Comparison of ENCODE assay signal across 8 cellular contexts in the genomic region with DNA sequence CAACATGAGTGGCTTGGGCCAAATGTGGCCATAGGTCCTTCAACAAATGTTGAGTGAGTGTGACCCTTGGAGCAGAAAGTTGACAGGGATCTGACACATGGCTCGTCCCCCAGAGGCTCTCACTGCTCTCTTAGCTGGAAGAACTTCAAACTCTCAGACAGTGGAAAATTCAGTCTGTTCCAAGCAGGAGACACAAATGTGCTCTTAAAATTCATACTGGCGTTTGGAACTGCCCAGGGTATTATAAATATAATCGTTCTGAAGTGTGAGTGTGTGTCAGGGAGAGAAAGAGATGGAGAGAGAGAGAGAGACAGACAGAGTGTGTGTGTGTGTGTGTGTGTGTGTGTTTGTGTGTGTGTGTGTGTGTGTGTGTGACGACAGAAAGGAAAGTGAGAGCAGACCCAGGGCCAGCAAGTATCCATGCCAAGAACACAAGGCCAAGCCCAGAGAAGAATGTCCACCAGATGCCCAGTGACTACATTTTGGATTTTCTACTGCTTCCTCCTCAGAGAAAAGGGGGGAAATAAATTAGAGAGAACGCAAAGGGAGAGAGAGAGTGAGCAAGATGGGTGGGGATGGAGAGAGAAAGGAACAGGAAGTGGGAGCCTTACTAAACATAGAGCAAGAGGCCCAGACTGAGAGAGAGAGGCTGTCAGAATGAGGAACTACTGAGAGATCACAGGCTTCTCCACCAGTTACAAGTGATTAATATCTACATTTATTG.
A peak's percentile ranks its signal among the peaks of the same experiment; 100 is the strongest.
DNase-seq lines count a peak whose midpoint lies in the region; ATAC-seq, FAIRE-seq and TF ChIP-seq lines count a peak whose summit lies in the region.

No MANE protein-coding gene starts in this region.

- no peaks in the 10 kb centered on the region for H4K20me1 ChIP-seq in Loucy (ENCODE audit: insufficient read depth, low read length, poor library complexity, severe bottlenecking)

- H3K9ac ChIP-seq in Loucy (ENCODE audit: low read depth, low read length, poor library complexity, severe bottlenecking): no peak overlapping the region
- no peak overlapping the region for H3K9ac ChIP-seq in colonic mucosa (ENCODE audit: low read depth in 2 of 2, low read length in 2 of 2)

- peak overlapping the region; percentile 85 for H2AFZ ChIP-seq in Loucy (ENCODE audit: low read length)

- peaks cover 34% of the 10 kb centered on the region for H3K4me1 Mint-ChIP-seq in nephron progenitor cell

- H3K4me3 ChIP-seq in Loucy (ENCODE audit: low read length, poor library complexity, severe bottlenecking): no peak overlapping the region
- H3K4me3 ChIP-seq in colonic mucosa: no peak overlapping the region

- peak overlapping the region; percentile 36 for H3K27ac ChIP-seq in colonic mucosa

- H3K9me3 ChIP-seq in Loucy (ENCODE audit: insufficient read depth, low read depth, low read length) (no peaks in the 10 kb centered on the region), colonic mucosa (no peaks in the 10 kb centered on the region)

- intact Hi-C loops in colonic mucosa (cut with DNase I): no loop called here

- no peaks in the 10 kb centered on the region for H3K9me2 ChIP-seq in Loucy (replicated peaks; ENCODE audit: low read depth, low read length)

- H3K79me2 ChIP-seq in Loucy (ENCODE audit: insufficient read depth, low read length): no peaks in the 10 kb centered on the region

- no peaks in the 10 kb centered on the region for H3F3A ChIP-seq in Loucy (ENCODE audit: low read depth)

- H3K27ac Mint-ChIP-seq in nephron progenitor cell: peak overlapping the region; percentile 88

- no peaks in the 10 kb centered on the region for H3K36me3 ChIP-seq in Loucy (ENCODE audit: insufficient read depth, low read length)
- H3K36me3 ChIP-seq in colonic mucosa: no peaks in the 10 kb centered on the region

- no peak for FAIRE-seq in RCC 7860 (lab: Jason Lieb, UNC)

- H3K27me3 ChIP-seq in Loucy (ENCODE audit: insufficient read depth, low read length, poor library complexity, severe bottlenecking) (no peaks in the 10 kb centered on the region), colonic mucosa (no peaks in the 10 kb centered on the region)

- ATAC-seq in GM21526 (IDR thresholded peaks at IDR 0.05; ENCODE audit: low FRiP score, unreplicated experiment): peak; percentile 90

- TF ChIP-seq CTCF in GM10266 (IDR thresholded peaks at IDR 0.05; ENCODE audit: control insufficient read depth, insufficient read depth, low read depth, missing control alignments) (no peak), Loucy (conservative IDR thresholded peaks at IDR 0.05; ENCODE audit: low read length) (no peak), colonic mucosa (IDR thresholded peaks at IDR 0.05) (no peak), nephron progenitor cell (IDR thresholded peaks at IDR 0.05) (no peak)

- no peak overlapping the region for H3K4me2 ChIP-seq in Loucy (ENCODE audit: low read depth, low read length, poor library complexity, severe bottlenecking)

- H3K9me3 Mint-ChIP-seq in nephron progenitor cell: peaks cover 20% of the 10 kb centered on the region

- no peak overlapping the region for H3K4me3 Mint-ChIP-seq in nephron progenitor cell

- DNase-seq in GM10266 (ENCODE audit: extremely low spot score) (peak; percentile 52), colonic mucosa (no peak), nephron progenitor cell (no peak), COLO668 (lab: John Stamatoyannopoulos, UW; ENCODE audit: unreplicated experiment) (no peak), activated gamma-delta T cell (lab: John Stamatoyannopoulos, UW) (no peak), RCC 7860 (ENCODE audit: low spot score) (no peak)

- H3K27me3 Mint-ChIP-seq in nephron progenitor cell (ENCODE audit: low read depth, poor library complexity): peaks cover 6% of the 10 kb centered on the region

- H3K4me1 ChIP-seq in Loucy (ENCODE audit: insufficient read depth, low read length, poor library complexity, severe bottlenecking) (peaks cover 6% of the 10 kb centered on the region), colonic mucosa (no peaks in the 10 kb centered on the region)

- H3K36me3 Mint-ChIP-seq in nephron progenitor cell (ENCODE audit: low read depth): peaks cover 6% of the 10 kb centered on the region
